In the genomic region with DNA sequence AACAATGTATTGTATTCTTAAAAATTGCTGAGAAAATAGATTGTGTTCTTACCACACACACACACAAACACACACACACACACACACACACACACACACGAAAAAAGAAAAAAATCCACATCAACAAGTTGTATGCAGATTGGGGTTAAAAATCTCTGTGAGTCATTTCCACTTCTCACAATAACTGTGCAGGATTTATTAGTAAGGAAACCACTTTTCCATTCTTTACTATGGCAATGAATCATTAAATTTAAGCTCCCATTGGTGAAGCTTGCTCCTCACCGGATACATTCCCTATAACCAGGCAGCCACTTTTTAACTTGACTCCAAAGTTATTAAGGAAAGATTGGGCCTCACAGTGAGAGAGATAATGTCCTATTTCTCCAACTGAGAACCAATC, we compare ENCODE assay signal across 8 cellular contexts.
"Had no signal": no experiment of that assay in that cellular context is flagged by ENCODE, and none has a peak within 500 bp of the region (broad histone marks: within the 10 kb centered on the region; RNA-seq: fewer than 3 reads in every experiment).

No MANE protein-coding gene starts in this region.

- H3K4me1 Mint-ChIP-seq: GM23338, H9 had no signal

- H3K27ac ChIP-seq: HL-60 had no signal

- H3K9me3 Mint-ChIP-seq: HFFc6 had no signal

- H3K4me3 ChIP-seq: GM23338, K562 had no signal

- DNase-seq: H9, HCEC 1CT, HFFc6, IMR-90, KG1 had no signal

- ATAC-seq: GM23338, K562 had no signal

- H3K4me3 Mint-ChIP-seq: GM23338, H9, HFFc6 had no signal

- H3K27ac Mint-ChIP-seq: GM23338, H9, HFFc6 had no signal
